In the genomic region with DNA sequence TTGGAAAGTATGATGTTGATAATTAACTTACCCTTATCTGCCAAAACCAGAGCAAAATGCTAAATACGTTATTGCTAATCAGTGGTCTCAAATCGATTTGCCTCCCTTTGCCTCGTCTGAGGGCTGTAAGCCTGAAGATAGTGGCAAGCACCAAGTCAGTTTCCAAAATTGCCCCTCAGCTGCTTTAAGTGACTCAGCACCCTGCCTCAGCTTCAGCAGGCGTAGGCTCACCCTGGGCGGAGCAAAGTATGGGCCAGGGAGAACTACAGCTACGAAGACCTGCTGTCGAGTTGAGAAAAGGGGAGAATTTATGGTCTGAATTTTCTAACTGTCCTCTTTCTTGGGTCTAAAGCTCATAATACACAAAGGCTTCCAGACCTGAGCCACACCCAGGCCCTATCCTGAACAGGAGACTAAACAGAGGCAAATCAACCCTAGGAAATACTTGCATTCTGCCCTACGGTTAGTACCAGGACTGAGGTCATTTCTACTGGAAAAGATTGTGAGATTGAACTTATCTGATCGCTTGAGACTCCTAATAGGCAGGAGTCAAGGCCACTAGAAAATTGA, we compare ENCODE assay signal across 14 cellular contexts. TPM values are rescaled to one million over a fixed set of nuclear protein-coding genes. Genes with fewer than 3 reads are reported as not detected.
DNase-seq lines count a peak whose midpoint lies in the region; ATAC-seq and TF ChIP-seq lines count a peak whose summit lies in the region.
"Had no signal": no experiment of that assay in that cellular context is flagged by ENCODE, and none has a peak within 500 bp of the region (broad histone marks: within the 10 kb centered on the region; RNA-seq: fewer than 3 reads in every experiment).

No MANE protein-coding gene starts in this region.

- no peaks in the 10 kb centered on the region for H3K27me3 Mint-ChIP-seq in T-helper 1 cell treated with Interleukin-12 subunit alpha and Interleukin-12 subunit beta and Interleukin-4 antibody, amounts not matched to agents 30 μg/mL and 1 μg/mL, for 36 hours (ENCODE audit: low read depth)
- H3K27me3 Mint-ChIP-seq: memory B cell had no signal

- no peaks in the 10 kb centered on the region for H3K9me3 Mint-ChIP-seq in T-helper 1 cell treated with Interleukin-12 subunit alpha and Interleukin-12 subunit beta and Interleukin-4 antibody, amounts not matched to agents 30 μg/mL and 1 μg/mL, for 36 hours
- H3K9me3 Mint-ChIP-seq: memory B cell had no signal

- no peak for TF ChIP-seq POLR2A in gastrocnemius medialis (IDR thresholded peaks at IDR 0.05)

- in situ Hi-C loops in gastrocnemius medialis (cut with MboI; ENCODE audit: low sequenced_read_pairs in 4 of 4) = no loop called here

- H3K27me3 ChIP-seq in gastrocnemius medialis = no peaks in the 10 kb centered on the region
- H3K27me3 ChIP-seq in H7 (ENCODE audit: control insufficient read depth, insufficient read depth, low read length) = no peaks in the 10 kb centered on the region
- H3K27me3 ChIP-seq: sigmoid colon had no signal

- H3K36me3 ChIP-seq in gastrocnemius medialis = no peaks in the 10 kb centered on the region
- no peaks in the 10 kb centered on the region; the same call in 1 of the 2 replicates for H3K36me3 ChIP-seq in H7 (replicated peaks; ENCODE audit: control insufficient read depth, insufficient read depth, low read length)

- H3K9me3 ChIP-seq in gastrocnemius medialis = no peaks in the 10 kb centered on the region
- H3K9me3 ChIP-seq: sigmoid colon had no signal

- DNase-seq in T-helper 1 cell = no peak
- peak; percentile 5 for DNase-seq in RKO (ENCODE audit: low spot score)
- peak; percentile 8 for DNase-seq in fibroblast of the conjunctiva (ENCODE audit: low read depth)
- peak in 1 of 2 donors; percentile 32 for DNase-seq in gastrocnemius medialis
- no peak for DNase-seq in H7
- DNase-seq in DMS79 treated with DMSO at 0.1 percent for 48 hours (lab: John Stamatoyannopoulos, UW) = no peak
- DNase-seq: activated CD8-positive, alpha-beta T cell treated with anti-CD3 and anti-CD28 coated beads, Interleukin-2, amount 10 ng/mL, durations not matched to agents 7 days and 5 days; NCI-H1436 treated with DMSO at 0.1 percent for 48 hours; NCI-H82; sigmoid colon; SW 1271 had no signal

- no peaks in the 10 kb centered on the region for H3K4me1 Mint-ChIP-seq in T-helper 1 cell treated with Interleukin-12 subunit alpha and Interleukin-12 subunit beta and Interleukin-4 antibody, amounts not matched to agents 30 μg/mL and 1 μg/mL, for 36 hours (ENCODE audit: low read depth)

- ATAC-seq in gastrocnemius medialis (peak; percentile 22 to 62), GM18502 (IDR thresholded peaks at IDR 0.05; ENCODE audit: poor library complexity, unreplicated experiment) (no peak)
- ATAC-seq: activated CD8-positive, alpha-beta T cell treated with anti-CD3 and anti-CD28 coated beads, Interleukin-2, amount 10 ng/mL, durations not matched to agents 7 days and 5 days had no signal

- no peak overlapping the region for H3K4me3 Mint-ChIP-seq in T-helper 1 cell treated with Interleukin-12 subunit alpha and Interleukin-12 subunit beta and Interleukin-4 antibody, amounts not matched to agents 30 μg/mL and 1 μg/mL, for 36 hours
- H3K4me3 Mint-ChIP-seq: activated CD8-positive, alpha-beta T cell treated with anti-CD3 and anti-CD28 coated beads, Interleukin-2, amount 10 ng/mL, durations not matched to agents 7 days and 5 days; memory B cell had no signal

- peaks cover 23% of the 10 kb centered on the region for H3K36me3 Mint-ChIP-seq in T-helper 1 cell treated with Interleukin-12 subunit alpha and Interleukin-12 subunit beta and Interleukin-4 antibody, amounts not matched to agents 30 μg/mL and 1 μg/mL, for 36 hours (ENCODE audit: low read depth)

- H3K4me1 ChIP-seq in gastrocnemius medialis = peaks cover 17 to 44% of the 10 kb centered on the region in 2 donors

- intact Hi-C loops in gastrocnemius medialis (cut with DNase I; ENCODE audit: low total_unique reads) = no loop called here

- H3K27ac Mint-ChIP-seq in T-helper 1 cell treated with Interleukin-12 subunit alpha and Interleukin-12 subunit beta and Interleukin-4 antibody, amounts not matched to agents 30 μg/mL and 1 μg/mL, for 36 hours = peak overlapping the region; percentile 31
- H3K27ac Mint-ChIP-seq: activated CD8-positive, alpha-beta T cell treated with anti-CD3 and anti-CD28 coated beads, Interleukin-2, amount 10 ng/mL, durations not matched to agents 7 days and 5 days had no signal

- no peak for TF ChIP-seq CTCF in gastrocnemius medialis (IDR thresholded peaks at IDR 0.05 in 4 of 5, conservative IDR thresholded peaks at IDR 0.05 in 1 of 5)

- H3K4me3 ChIP-seq in gastrocnemius medialis = no peak overlapping the region
- H3K4me3 ChIP-seq in H7 (ENCODE audit: insufficient read depth, low read depth, low read length) = no peak overlapping the region
- H3K4me3 ChIP-seq: sigmoid colon had no signal

- H3K27ac ChIP-seq in gastrocnemius medialis = peak overlapping the region in 2 of 4 donors; percentile 26 to 36
- H3K27ac ChIP-seq: sigmoid colon had no signal

RNA-seq across cellular contexts. Expression of a gene that starts 59.7 kb away (rescaled TPM):
- total RNA-seq in gastrocnemius medialis = 100 to 1,000 TPM in 1 of 4 donors, 10 to 100 TPM in 3; 42.2 to 116 (median 54.4) TPM
- 22.0 and 31.0 TPM in 2 replicates for total RNA-seq in H7 (2014; rRNA removed; shearing (Covaris generic))

Comparison
In these comparisons a context has a peak if more than half of its experiments do, and no peak if none do; other contexts are left out.
1. DNase-seq: peak in RKO (single experiment) and fibroblast of the conjunctiva (single experiment); none in T-helper 1 cell (0 of 5), H7 (single experiment) and DMS79 treated with DMSO at 0.1 percent for 48 hours (single experiment).